14 cellular contexts compared by ENCODE assay signal in genomic region chr18:50917021-50917420, GRCh38.
"Had no signal": no experiment of that assay in that cellular context is flagged by ENCODE, and none has a peak within 500 bp of the region (broad histone marks: within the 10 kb centered on the region; RNA-seq: fewer than 3 reads in every experiment).

No MANE protein-coding gene starts in this region.

- H3K27ac Mint-ChIP-seq: activated naive CD8-positive, alpha-beta T cell; T-helper 17 cell had no signal

- H3K4me1 ChIP-seq: colonic mucosa, parathyroid adenoma had no signal

- H3K4me3 Mint-ChIP-seq: activated naive CD8-positive, alpha-beta T cell; naive B cell; T-helper 17 cell had no signal

- H3K27me3 Mint-ChIP-seq: activated naive CD8-positive, alpha-beta T cell; naive B cell; T-helper 17 cell had no signal

- H3K9me3 ChIP-seq: colonic mucosa, stomach, thoracic aorta had no signal

- H3K27ac ChIP-seq: colonic mucosa, parathyroid adenoma, stomach, thoracic aorta had no signal

- ATAC-seq: left colon, T-helper 17 cell had no signal

- H3K9me3 Mint-ChIP-seq: naive B cell had no signal

- H3K9ac ChIP-seq: parathyroid adenoma had no signal

- H3K36me3 ChIP-seq: thoracic aorta had no signal

- H2AFZ ChIP-seq: parathyroid adenoma had no signal

- H3K4me3 ChIP-seq: colonic mucosa, stomach, thoracic aorta had no signal

- DNase-seq: activated CD4-positive, alpha-beta T cell treated with anti-CD3 and anti-CD28 coated beads, Interleukin-2, amount 50 U/mL, for 1 hour; activated gamma-delta T cell; activated T-cell treated with anti-CD3 and anti-CD28 coated beads, Interleukin-2, amount 50 U/mL, for 1 hour; colonic mucosa; effector CD8-positive, alpha-beta T cell; left colon; naive B cell; stimulated activated CD4-positive, alpha-beta T cell treated with anti-CD3 and anti-CD28 coated beads, Interleukin-15, amount 100 ng/mL, for 24 hours; stimulated activated CD4-positive, alpha-beta T cell treated with anti-CD3 and anti-CD28 coated beads, Interleukin-4, amount 100 ng/mL, for 4 hours; stomach; T-helper 17 cell had no signal

- H3K79me2 ChIP-seq: parathyroid adenoma had no signal

- H3K27me3 ChIP-seq: colonic mucosa, stomach had no signal
